ENCODE assay signal across 18 cellular contexts in genomic region chr11:93820085-93820710, GRCh38. TPM values are rescaled to one million over a fixed set of nuclear protein-coding genes. Genes with fewer than 3 reads are reported as not detected.
"Had no signal": no experiment of that assay in that cellular context is flagged by ENCODE, and none has a peak within 500 bp of the region (broad histone marks: within the 10 kb centered on the region; RNA-seq: fewer than 3 reads in every experiment).

No MANE protein-coding gene starts in this region.

- DNase-seq: activated CD4-positive, alpha-beta memory T cell treated with anti-CD3 and anti-CD28 coated beads for 36 hours; activated CD4-positive, alpha-beta T cell treated with anti-CD3 and anti-CD28 coated beads for 36 hours; activated CD8-positive, alpha-beta memory T cell treated with anti-CD3 and anti-CD28 coated beads, Interleukin-2, amount 10 ng/mL, durations not matched to agents 7 days and 5 days; activated effector memory CD4-positive, alpha-beta T cell treated with anti-CD3 and anti-CD28 coated beads, Interleukin-2, amount 50 U/mL, for 16 hours; activated T-cell treated with anti-CD3 and anti-CD28 coated beads, Interleukin-2, amount 50 U/mL, for 1 hour; adrenal gland; foreskin fibroblast; immature natural killer cell; lower lobe of right lung; right lobe of liver; stimulated activated CD4-positive, alpha-beta T cell treated with anti-CD3 and anti-CD28 coated beads, Interleukin-1b, Interleukin-23, amount 100 ng/mL, for 48 hours; thyroid gland; WERI-Rb-1 had no signal

- H3K9me3 Mint-ChIP-seq: activated CD4-positive, alpha-beta memory T cell treated with anti-CD3 and anti-CD28 coated beads for 36 hours; activated naive CD4-positive, alpha-beta T cell treated with anti-CD3 and anti-CD28 coated beads, Interleukin-2, amount 50 U/mL, for 24 hours; mesothelial cell of epicardium; T-helper 1 cell treated with Interleukin-12 subunit alpha and Interleukin-12 subunit beta and Interleukin-4 antibody, amounts not matched to agents 30 μg/mL and 1 μg/mL, for 36 hours had no signal

- H3K4me3 ChIP-seq: adrenal gland, coronary artery, lower lobe of right lung, right lobe of liver, thyroid gland had no signal

- H3K4me1 Mint-ChIP-seq: activated CD4-positive, alpha-beta T cell treated with anti-CD3 and anti-CD28 coated beads for 36 hours; activated CD8-positive, alpha-beta memory T cell treated with anti-CD3 and anti-CD28 coated beads, Interleukin-2, amount 10 ng/mL, durations not matched to agents 7 days and 5 days; activated naive CD4-positive, alpha-beta T cell treated with anti-CD3 and anti-CD28 coated beads, Interleukin-2, amount 50 U/mL, for 24 hours; immature natural killer cell had no signal

- ATAC-seq: activated CD4-positive, alpha-beta T cell treated with anti-CD3 and anti-CD28 coated beads for 36 hours; activated CD8-positive, alpha-beta memory T cell treated with anti-CD3 and anti-CD28 coated beads, Interleukin-2, amount 10 ng/mL, durations not matched to agents 7 days and 5 days had no signal

- H3K9me3 ChIP-seq: adrenal gland, lower lobe of right lung, right lobe of liver, thyroid gland had no signal

- H3K27ac Mint-ChIP-seq: activated CD4-positive, alpha-beta memory T cell treated with anti-CD3 and anti-CD28 coated beads for 36 hours; activated CD4-positive, alpha-beta T cell treated with anti-CD3 and anti-CD28 coated beads for 36 hours; activated CD8-positive, alpha-beta memory T cell treated with anti-CD3 and anti-CD28 coated beads, Interleukin-2, amount 10 ng/mL, durations not matched to agents 7 days and 5 days; activated naive CD4-positive, alpha-beta T cell treated with anti-CD3 and anti-CD28 coated beads, Interleukin-2, amount 50 U/mL, for 24 hours; immature natural killer cell; mesothelial cell of epicardium; T-helper 1 cell treated with Interleukin-12 subunit alpha and Interleukin-12 subunit beta and Interleukin-4 antibody, amounts not matched to agents 30 μg/mL and 1 μg/mL, for 36 hours had no signal

- H3K27me3 Mint-ChIP-seq: activated CD4-positive, alpha-beta memory T cell treated with anti-CD3 and anti-CD28 coated beads for 36 hours; activated CD4-positive, alpha-beta T cell treated with anti-CD3 and anti-CD28 coated beads for 36 hours; activated naive CD4-positive, alpha-beta T cell treated with anti-CD3 and anti-CD28 coated beads, Interleukin-2, amount 50 U/mL, for 24 hours had no signal

- H3K4me1 ChIP-seq: adrenal gland, lower lobe of right lung, right lobe of liver, thyroid gland had no signal

- H3K27me3 ChIP-seq: adrenal gland, right lobe of liver, thyroid gland had no signal

- H3K36me3 ChIP-seq: right lobe of liver had no signal

- H3K4me3 Mint-ChIP-seq: activated CD4-positive, alpha-beta memory T cell treated with anti-CD3 and anti-CD28 coated beads for 36 hours; activated CD4-positive, alpha-beta T cell treated with anti-CD3 and anti-CD28 coated beads for 36 hours; activated CD8-positive, alpha-beta memory T cell treated with anti-CD3 and anti-CD28 coated beads, Interleukin-2, amount 10 ng/mL, durations not matched to agents 7 days and 5 days; activated naive CD4-positive, alpha-beta T cell treated with anti-CD3 and anti-CD28 coated beads, Interleukin-2, amount 50 U/mL, for 24 hours; immature natural killer cell; mesothelial cell of epicardium; T-helper 1 cell treated with Interleukin-12 subunit alpha and Interleukin-12 subunit beta and Interleukin-4 antibody, amounts not matched to agents 30 μg/mL and 1 μg/mL, for 36 hours had no signal

- H3K27ac ChIP-seq: adrenal gland, coronary artery, lower lobe of right lung, right lobe of liver, thyroid gland, WERI-Rb-1 had no signal

RNA-seq across cellular contexts. Expression of gene VSTM5, which starts 30.2 kb away (rescaled TPM):
- total RNA-seq: activated CD4-positive, alpha-beta memory T cell treated with anti-CD3 and anti-CD28 coated beads for 36 hours; activated CD4-positive, alpha-beta T cell treated with anti-CD3 and anti-CD28 coated beads for 36 hours; activated CD8-positive, alpha-beta memory T cell treated with anti-CD3 and anti-CD28 coated beads, Interleukin-2, amount 10 ng/mL, durations not matched to agents 7 days and 5 days; lower lobe of right lung; mesothelial cell of epicardium; osteocyte; right lobe of liver had no signal
